In genomic region chr1:182366596-182366995, GRCh38 we compare ENCODE assay signal across 19 cellular contexts. TPM values are rescaled to one million over a fixed set of nuclear protein-coding genes. Genes with fewer than 3 reads are reported as not detected.
DNase-seq lines count a peak whose midpoint lies in the region; ATAC-seq and TF ChIP-seq lines count a peak whose summit lies in the region.
"Had no signal": no experiment of that assay in that cellular context is flagged by ENCODE, and none has a peak within 500 bp of the region (broad histone marks: within the 10 kb centered on the region; RNA-seq: fewer than 3 reads in every experiment).

No MANE protein-coding gene starts in this region.

- H3K9me2 ChIP-seq in GM23248 (ENCODE audit: insufficient read depth), result no peaks in the 10 kb centered on the region

- H3K36me3 ChIP-seq in GM23248 (ENCODE audit: low read depth) (no peaks in the 10 kb centered on the region), MG63 (no peaks in the 10 kb centered on the region), neuronal stem cell (replicated peaks in 1 of 2; ENCODE audit: control insufficient read depth in 2 of 2, insufficient read depth in 2 of 2, low read length in 2 of 2) (no peaks in the 10 kb centered on the region)
- H3K36me3 ChIP-seq: BLaER1 had no signal

- no peak overlapping the region for H3K27ac ChIP-seq in GM23248
- H3K27ac ChIP-seq in neuronal stem cell (replicated peaks; ENCODE audit: low read length), result no peak overlapping the region
- H3K27ac ChIP-seq: A549, BLaER1 had no signal

- H2BK12ac ChIP-seq in neuronal stem cell (ENCODE audit: low read length), result no peak overlapping the region

- H3K4me3 Mint-ChIP-seq in stimulated activated effector memory CD8-positive, alpha-beta T cell treated with anti-CD3 and anti-CD28 coated beads, Interleukin-12 subunit alpha, Interleukin-12 subunit beta, amount 100 ng/mL, for 72 hours, result no peak overlapping the region
- H3K4me3 Mint-ChIP-seq in activated CD8-positive, alpha-beta memory T cell treated with anti-CD3 and anti-CD28 coated beads, Interleukin-2, amount 10 ng/mL, durations not matched to agents 7 days and 5 days, result no peak overlapping the region
- H3K4me3 Mint-ChIP-seq: CD14-positive monocyte; CD4-positive, alpha-beta memory T cell; H9 had no signal

- no peak overlapping the region for H4K91ac ChIP-seq in neuronal stem cell (ENCODE audit: low read depth, low read length, poor library complexity)

- no peak overlapping the region for H3K23ac ChIP-seq in neuronal stem cell (ENCODE audit: low read depth, low read length, poor library complexity)

- H3K27ac Mint-ChIP-seq in stimulated activated effector memory CD8-positive, alpha-beta T cell treated with anti-CD3 and anti-CD28 coated beads, Interleukin-12 subunit alpha, Interleukin-12 subunit beta, amount 100 ng/mL, for 72 hours, result no peak overlapping the region
- no peak overlapping the region for H3K27ac Mint-ChIP-seq in activated CD8-positive, alpha-beta memory T cell treated with anti-CD3 and anti-CD28 coated beads, Interleukin-2, amount 10 ng/mL, durations not matched to agents 7 days and 5 days
- H3K27ac Mint-ChIP-seq: H9 had no signal

- H4K20me1 ChIP-seq in GM23248 (ENCODE audit: insufficient read depth), result no peaks in the 10 kb centered on the region
- H4K20me1 ChIP-seq: BLaER1 had no signal

- 50 to 63% methylated on average over 2 of the region's 2 CpGs for WGBS in GM23248 (ENCODE audit: low coverage in 1 of 2, low lambda C conversion rate in 2 of 2, missing lambda C conversion rate in 2 of 2), 2 experiments
- WGBS in neuronal stem cell (ENCODE audit: extremely low coverage in 2 of 2, insufficient read length in 2 of 2, insufficient replicate concordance in 1 of 2), 2 donors, result no CpG with 5 or more reads among the region's 2 CpGs

- H3K27me3 Mint-ChIP-seq in activated CD8-positive, alpha-beta memory T cell treated with anti-CD3 and anti-CD28 coated beads, Interleukin-2, amount 10 ng/mL, durations not matched to agents 7 days and 5 days, result peaks cover 20% of the 10 kb centered on the region

- in situ Hi-C loops in GM23248 (cut with MboI), result no loop called here

- H2BK5ac ChIP-seq in neuronal stem cell (ENCODE audit: low read length), result no peak overlapping the region

- H3K9ac ChIP-seq in GM23248 (no peak overlapping the region), neuronal stem cell (ENCODE audit: low read depth, low read length, poor library complexity) (peak overlapping the region; percentile 10)
- H3K9ac ChIP-seq: BLaER1 had no signal

- H2AFZ ChIP-seq in GM23248 (no peak overlapping the region), neuronal stem cell (ENCODE audit: low read length) (no peak overlapping the region)

- H3K9me3 Mint-ChIP-seq in stimulated activated effector memory CD8-positive, alpha-beta T cell treated with anti-CD3 and anti-CD28 coated beads, Interleukin-12 subunit alpha, Interleukin-12 subunit beta, amount 100 ng/mL, for 72 hours, result no peaks in the 10 kb centered on the region
- H3K9me3 Mint-ChIP-seq in activated CD8-positive, alpha-beta memory T cell treated with anti-CD3 and anti-CD28 coated beads, Interleukin-2, amount 10 ng/mL, durations not matched to agents 7 days and 5 days (ENCODE audit: low read depth), result peaks cover 2% of the 10 kb centered on the region
- H3K9me3 Mint-ChIP-seq: CD14-positive monocyte, H9 had no signal

- DNase-seq in AG10803 (ENCODE audit: low read depth) (peak; percentile 31), GM23248 (peak; percentile 6), MG63 (peak; percentile 23), neuronal stem cell (ENCODE audit: low spot score) (no peak)
- DNase-seq in stimulated activated effector memory CD8-positive, alpha-beta T cell treated with anti-CD3 and anti-CD28 coated beads, Interleukin-12 subunit alpha, Interleukin-12 subunit beta, amount 100 ng/mL, for 72 hours (ENCODE audit: low spot score in 2 of 2), result no peak
- DNase-seq in activated CD8-positive, alpha-beta memory T cell treated with anti-CD3 and anti-CD28 coated beads, Interleukin-2, amount 10 ng/mL, durations not matched to agents 7 days and 5 days, result no peak
- DNase-seq: CD4-positive, alpha-beta memory T cell; DMS153; DMS79; GF-D8; H9; KBM-7 had no signal

- no peaks in the 10 kb centered on the region for H3K36me3 Mint-ChIP-seq in stimulated activated effector memory CD8-positive, alpha-beta T cell treated with anti-CD3 and anti-CD28 coated beads, Interleukin-12 subunit alpha, Interleukin-12 subunit beta, amount 100 ng/mL, for 72 hours
- H3K36me3 Mint-ChIP-seq in activated CD8-positive, alpha-beta memory T cell treated with anti-CD3 and anti-CD28 coated beads, Interleukin-2, amount 10 ng/mL, durations not matched to agents 7 days and 5 days, result peaks cover 1% of the 10 kb centered on the region
- H3K36me3 Mint-ChIP-seq: CD14-positive monocyte; CD4-positive, alpha-beta memory T cell had no signal

- no peaks in the 10 kb centered on the region for H3K79me1 ChIP-seq in neuronal stem cell (ENCODE audit: low read depth, low read length)

- H2BK15ac ChIP-seq in neuronal stem cell (ENCODE audit: low read length), result no peak overlapping the region

- no peaks in the 10 kb centered on the region for H3F3A ChIP-seq in GM23248 (ENCODE audit: insufficient read depth)

- H2AK5ac ChIP-seq in neuronal stem cell (ENCODE audit: low read depth, low read length), result peak overlapping the region; percentile 7

- peak overlapping the region; percentile 49 for H4K8ac ChIP-seq in neuronal stem cell (ENCODE audit: low read depth, low read length)

- H3K4me1 Mint-ChIP-seq in stimulated activated effector memory CD8-positive, alpha-beta T cell treated with anti-CD3 and anti-CD28 coated beads, Interleukin-12 subunit alpha, Interleukin-12 subunit beta, amount 100 ng/mL, for 72 hours, result no peaks in the 10 kb centered on the region
- H3K4me1 Mint-ChIP-seq in activated CD8-positive, alpha-beta memory T cell treated with anti-CD3 and anti-CD28 coated beads, Interleukin-2, amount 10 ng/mL, durations not matched to agents 7 days and 5 days, result no peaks in the 10 kb centered on the region
- H3K4me1 Mint-ChIP-seq: CD14-positive monocyte; CD4-positive, alpha-beta memory T cell had no signal

- no peak overlapping the region for H2BK120ac ChIP-seq in neuronal stem cell (ENCODE audit: low read depth, low read length)

- H3K14ac ChIP-seq in neuronal stem cell (ENCODE audit: low read length), result no peak overlapping the region

- CTCF ChIA-PET in activated CD8-positive, alpha-beta memory T cell treated with anti-CD3 and anti-CD28 coated beads, Interleukin-2, amount 10 ng/mL, durations not matched to agents 7 days and 5 days (lab: Charles Lee), result no interaction called here

- H3K9me3 ChIP-seq in GM23248 (ENCODE audit: low read depth), result no peaks in the 10 kb centered on the region
- H3K9me3 ChIP-seq in MG63, result no peaks in the 10 kb centered on the region
- no peaks in the 10 kb centered on the region for H3K9me3 ChIP-seq in neuronal stem cell (replicated peaks in 1 of 2; ENCODE audit: control insufficient read depth in 2 of 2, insufficient read depth in 1 of 2, low read depth in 1 of 2, low read length in 2 of 2)
- H3K9me3 ChIP-seq: A549, BLaER1 had no signal

- H3K4me3 ChIP-seq in AG10803 (ENCODE audit: low read length), result no peak overlapping the region
- no peak overlapping the region for H3K4me3 ChIP-seq in GM23248
- H3K4me3 ChIP-seq in MG63, result no peak overlapping the region
- no peak overlapping the region for H3K4me3 ChIP-seq in neuronal stem cell (ENCODE audit: low read length in 2 of 2)
- H3K4me3 ChIP-seq: A549, BLaER1 had no signal

- no peak for ATAC-seq in stimulated activated effector memory CD8-positive, alpha-beta T cell treated with anti-CD3 and anti-CD28 coated beads, Interleukin-12 subunit alpha, Interleukin-12 subunit beta, amount 100 ng/mL, for 72 hours
- no peak for ATAC-seq in GM18517 (IDR thresholded peaks at IDR 0.05; ENCODE audit: unreplicated experiment)
- no peak for ATAC-seq in activated CD8-positive, alpha-beta memory T cell treated with anti-CD3 and anti-CD28 coated beads, Interleukin-2, amount 10 ng/mL, durations not matched to agents 7 days and 5 days
- ATAC-seq: A549 had no signal

- H3K27me3 ChIP-seq in GM23248 (replicated peaks; ENCODE audit: insufficient read depth) (no peaks in the 10 kb centered on the region), MG63 (no peaks in the 10 kb centered on the region), neuronal stem cell (ENCODE audit: control insufficient read depth in 3 of 3, insufficient read depth in 3 of 3, low read depth in 1 of 3, low read length in 3 of 3) (no peaks in the 10 kb centered on the region)
- H3K27me3 ChIP-seq: BLaER1 had no signal

- H3K4me1 ChIP-seq in GM23248 (ENCODE audit: insufficient read depth) (no peaks in the 10 kb centered on the region), neuronal stem cell (ENCODE audit: control insufficient read depth in 2 of 2, insufficient read depth in 1 of 2, low read depth in 1 of 2, low read length in 2 of 2) (peaks cover 6 to 9% of the 10 kb centered on the region in 2 donors)
- H3K4me1 ChIP-seq: A549 had no signal

- H3K4me2 ChIP-seq in GM23248 (ENCODE audit: unreplicated experiment) (no peak overlapping the region), neuronal stem cell (ENCODE audit: insufficient read depth, low read length, poor library complexity, severe bottlenecking) (no peak overlapping the region)
- H3K4me2 ChIP-seq: A549, BLaER1 had no signal

- H3K18ac ChIP-seq in neuronal stem cell (ENCODE audit: low read length), result no peak overlapping the region

- H3K4ac ChIP-seq in neuronal stem cell (ENCODE audit: low read length), result no peak overlapping the region

- H3K79me2 ChIP-seq in GM23248 (ENCODE audit: insufficient read depth), result no peaks in the 10 kb centered on the region

- no peak for TF ChIP-seq CTCF in AG10803 (conservative IDR thresholded peaks at IDR 0.05; ENCODE audit: low read length)

RNA-seq across cellular contexts. Expression of gene GLUL, which starts 25.0 kb away (rescaled TPM):
- total RNA-seq in GM23248 (2014; rRNA removed; shearing (Covaris generic)), result 160 and 175 TPM in 2 replicates
- 119 and 127 TPM in 2 replicates for polyA plus RNA-seq in GM23248 (2016; fragmentation: Nextera tagmentation; extraction: Ambion mirVana)
- total RNA-seq in MG63 (2014; rRNA removed; shearing (Covaris generic); ENCODE audit: low replicate concordance), result 158 and 173 TPM in 2 replicates
- 426 TPM for polyA plus RNA-seq in neuronal stem cell (2013, experiment 1 of 2)
- polyA plus RNA-seq in neuronal stem cell (2013, experiment 2 of 2), result 444 TPM
- 10 to 100 TPM; 18.3 to 77.4 TPM for total RNA-seq in activated CD8-positive, alpha-beta memory T cell treated with anti-CD3 and anti-CD28 coated beads, Interleukin-2, amount 10 ng/mL, durations not matched to agents 7 days and 5 days

RNA-seq across cellular contexts. Expression of gene TEDDM1, which starts 33.9 kb away (rescaled TPM):
- total RNA-seq in GM23248 (2014; rRNA removed; shearing (Covaris generic)), result not detected in 2 replicates
- not detected in 2 replicates for polyA plus RNA-seq in GM23248 (2016; fragmentation: Nextera tagmentation; extraction: Ambion mirVana)
- total RNA-seq in MG63 (2014; rRNA removed; shearing (Covaris generic); ENCODE audit: low replicate concordance), result not detected in 2 replicates
- not detected for polyA plus RNA-seq in neuronal stem cell (2013, experiment 1 of 2)
- polyA plus RNA-seq in neuronal stem cell (2013, experiment 2 of 2), result not detected
- not detected for total RNA-seq in activated CD8-positive, alpha-beta memory T cell treated with anti-CD3 and anti-CD28 coated beads, Interleukin-2, amount 10 ng/mL, durations not matched to agents 7 days and 5 days
- total RNA-seq: CD4-positive, alpha-beta memory T cell; Daoy; H1; H9; HT-29 had no signal
- polyA plus RNA-seq: A549; CD4-positive, alpha-beta memory T cell; H1 had no signal

Comparison
In these comparisons a context has a peak if more than half of its experiments do, and no peak if none do; other contexts are left out.
1. DNase-seq: peak in AG10803 (single experiment), GM23248 (single experiment) and MG63 (single experiment); none in neuronal stem cell (single experiment), stimulated activated effector memory CD8-positive, alpha-beta T cell treated with anti-CD3 and anti-CD28 coated beads, Interleukin-12 subunit alpha, Interleukin-12 subunit beta, amount 100 ng/mL, for 72 hours (0 of 2) and activated CD8-positive, alpha-beta memory T cell treated with anti-CD3 and anti-CD28 coated beads, Interleukin-2, amount 10 ng/mL, durations not matched to agents 7 days and 5 days (single experiment).